ENCODE assay signal across 2 cellular contexts in genomic region chr1:32758177-32758794, GRCh38.
TF ChIP-seq lines count a peak whose summit lies in the region.

No MANE protein-coding gene starts in this region.

TF ChIP-seq in GM23338, 12 proteins besides CTCF, POLR2A, EP300 and RAD21 (continued from another document):
- TF ChIP-seq EZH2 (IDR thresholded peaks at IDR 0.05; ENCODE audit: low read depth, unreplicated experiment) (no peak), ZNF462 (CRISPR knock-in tag; IDR thresholded peaks at IDR 0.05) (no peak), ZNF331 (CRISPR knock-in tag; IDR thresholded peaks at IDR 0.05; ENCODE audit: low read depth) (no peak), CREB1 (CRISPR knock-in tag; IDR thresholded peaks at IDR 0.05; ENCODE audit: low read depth) (no peak)

TF ChIP-seq in HEK293T, 16 proteins besides CTCF, POLR2A, EP300 and RAD21 (continued from another document):
- no peak for TF ChIP-seq BHLHE40 (IDR thresholded peaks at IDR 0.05; ENCODE audit: borderline replicate concordance)
- no peak for TF ChIP-seq ELF4 (IDR thresholded peaks at IDR 0.05)
